In the genomic region with DNA sequence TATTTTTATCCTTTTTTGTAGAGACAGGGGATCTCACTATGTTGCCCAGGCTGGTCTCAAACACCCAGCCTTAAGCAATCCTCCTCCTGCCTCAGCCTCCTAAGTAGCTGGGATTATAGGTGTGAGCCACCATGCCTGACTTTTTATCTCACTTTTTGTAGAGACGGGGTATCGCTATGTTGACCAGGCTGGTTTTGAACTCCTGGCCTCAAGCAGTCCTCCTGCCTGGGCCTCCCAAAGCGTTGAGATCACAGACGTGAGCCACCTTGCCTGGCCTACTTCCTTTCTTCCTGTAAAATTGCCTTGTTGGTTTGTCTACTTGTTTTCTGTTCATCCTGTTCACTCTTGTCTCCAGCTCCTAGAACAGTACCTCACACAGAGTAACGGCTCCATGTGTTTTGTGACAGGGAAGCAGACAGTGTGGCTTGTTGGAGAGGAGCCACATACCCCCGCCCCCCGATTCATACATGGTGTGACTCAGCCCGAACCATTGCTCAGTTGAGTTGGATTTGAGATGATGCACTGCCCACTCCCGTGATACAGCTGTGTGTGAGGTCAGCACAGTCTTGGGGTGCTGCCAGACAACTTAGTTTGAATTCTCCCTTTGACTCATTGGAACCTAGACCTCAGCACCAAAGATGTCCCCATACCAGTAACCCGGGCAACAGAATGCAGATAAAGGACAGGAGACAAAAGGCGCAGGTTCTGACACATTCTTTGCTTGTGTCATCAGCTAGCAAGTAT, we compare ENCODE assay signal across 8 cellular contexts. TPM values are rescaled to one million over a fixed set of nuclear protein-coding genes. Genes with fewer than 3 reads are reported as not detected.
DNase-seq lines count a peak whose midpoint lies in the region; ATAC-seq and TF ChIP-seq lines count a peak whose summit lies in the region.

No MANE protein-coding gene starts in this region.

- H3K9me3 ChIP-seq in endodermal cell (ENCODE audit: control insufficient read depth, low read length) (no peaks in the 10 kb centered on the region), ascending aorta (no peaks in the 10 kb centered on the region)

- no peaks in the 10 kb centered on the region for H3K9me3 Mint-ChIP-seq in endodermal cell

- no peaks in the 10 kb centered on the region for H3K36me3 Mint-ChIP-seq in endodermal cell (ENCODE audit: low read depth)

- no peak overlapping the region for H2AFZ ChIP-seq in ACC112 (ENCODE audit: low read length, unreplicated experiment)

- no peak overlapping the region for H3K4me3 Mint-ChIP-seq in endodermal cell

- 88 to 98% methylated on average over 4 to 11 of the region's 11 CpGs for WGBS in endodermal cell (ENCODE audit: insufficient coverage in 1 of 2, insufficient read length in 1 of 2), 2 experiments

- no peak overlapping the region for H3K9ac ChIP-seq in endodermal cell (ENCODE audit: extremely low read depth, low read length, poor library complexity, severe bottlenecking)

- TF ChIP-seq CTCF in endodermal cell (conservative IDR thresholded peaks at IDR 0.05) (no peak), ascending aorta (IDR thresholded peaks at IDR 0.05) (no peak)

- peak overlapping the region; percentile 1 for H3K27ac Mint-ChIP-seq in endodermal cell

- H3K27ac ChIP-seq in ACC112 (ENCODE audit: low read depth, low read length) (peak overlapping the region; percentile 53; the same call in 1 of the 2 replicates), endodermal cell (ENCODE audit: low read depth, low read length) (no peak overlapping the region), ascending aorta (no peak overlapping the region)

- peak; percentile 69 for DNase-seq in HPDE6-E6E7 (ENCODE audit: extremely low spot score)
- peak; percentile 67 for DNase-seq in endodermal cell
- DNase-seq in stimulated activated CD8-positive, alpha-beta memory T cell treated with anti-CD3 and anti-CD28 coated beads, Interleukin-7, amount 100 ng/mL, for 24 hours (ENCODE audit: low read depth) = peak; percentile 33
- no peak for DNase-seq in NCI-H82 (lab: John Stamatoyannopoulos, UW)
- DNase-seq in germinal center (ENCODE audit: low spot score) = no peak
- no peak for DNase-seq in ascending aorta (ENCODE audit: low spot score in 2 of 2)

- H3K4me3 ChIP-seq in ACC112 (ENCODE audit: low read depth, low read length) (no peak overlapping the region), endodermal cell (ENCODE audit: low read length) (no peak overlapping the region), ascending aorta (no peak overlapping the region)

- H3K79me2 ChIP-seq in ACC112 (ENCODE audit: control insufficient read depth, insufficient read depth, low read length, unreplicated experiment) = no peaks in the 10 kb centered on the region

- H3K27me3 ChIP-seq in ACC112 (ENCODE audit: insufficient read depth, low read length) (peaks cover 17% of the 10 kb centered on the region), endodermal cell (ENCODE audit: control insufficient read depth, insufficient read depth, low read length, poor library complexity, severe bottlenecking) (no peaks in the 10 kb centered on the region), ascending aorta (no peaks in the 10 kb centered on the region)

- H3K36me3 ChIP-seq in ACC112 (ENCODE audit: insufficient read depth, low read length) (no peaks in the 10 kb centered on the region), endodermal cell (ENCODE audit: control insufficient read depth, insufficient read depth, low read length) (no peaks in the 10 kb centered on the region), ascending aorta (no peaks in the 10 kb centered on the region)

- H3K27me3 Mint-ChIP-seq in endodermal cell (ENCODE audit: insufficient read depth) = peaks cover 8% of the 10 kb centered on the region

- peak; percentile 81 for ATAC-seq in GM19023 (IDR thresholded peaks at IDR 0.05; ENCODE audit: unreplicated experiment)

- intact Hi-C loops in ascending aorta (cut with DNase I) = no loop called here

- H3K4me1 Mint-ChIP-seq in endodermal cell = no peaks in the 10 kb centered on the region

- H3K4me1 ChIP-seq in ACC112 (ENCODE audit: control insufficient read depth, insufficient read depth, low read length, unreplicated experiment) = no peaks in the 10 kb centered on the region
- peaks cover 6% of the 10 kb centered on the region for H3K4me1 ChIP-seq in endodermal cell (ENCODE audit: control insufficient read depth, insufficient read depth, low read length)
- H3K4me1 ChIP-seq in ascending aorta = no peaks in the 10 kb centered on the region

RNA-seq across cellular contexts. Expression of a gene that starts 34.2 kb away (rescaled TPM):
- total RNA-seq in endodermal cell (not detected), ascending aorta (not detected)
- polyA plus RNA-seq in endodermal cell (2013, experiment 1 of 2) = not detected
- polyA plus RNA-seq in endodermal cell (2013, experiment 2 of 2) = not detected

RNA-seq across cellular contexts. Expression of a gene that starts 43.0 kb away (rescaled TPM):
- total RNA-seq in endodermal cell = not detected
- polyA plus RNA-seq in endodermal cell (2013, experiment 1 of 2) = not detected
- not detected for polyA plus RNA-seq in endodermal cell (2013, experiment 2 of 2)
- not detected for total RNA-seq in ascending aorta

RNA-seq across cellular contexts. Expression of a gene that starts 46.8 kb away (rescaled TPM):
- total RNA-seq in endodermal cell (not detected), ascending aorta (not detected)
- not detected for polyA plus RNA-seq in endodermal cell (2013, experiment 1 of 2)
- not detected for polyA plus RNA-seq in endodermal cell (2013, experiment 2 of 2)

RNA-seq across cellular contexts. Expression of a gene that starts 57.3 kb away (rescaled TPM):
- total RNA-seq in endodermal cell (not detected), ascending aorta (not detected)
- not detected for polyA plus RNA-seq in endodermal cell (2013, experiment 1 of 2)
- not detected for polyA plus RNA-seq in endodermal cell (2013, experiment 2 of 2)

Comparison
In these comparisons a context has a peak if more than half of its experiments do, and no peak if none do; other contexts are left out.
1. DNase-seq: peak in HPDE6-E6E7 (single experiment), endodermal cell (single experiment) and stimulated activated CD8-positive, alpha-beta memory T cell treated with anti-CD3 and anti-CD28 coated beads, Interleukin-7, amount 100 ng/mL, for 24 hours (single experiment); none in NCI-H82 (single experiment), germinal center (single experiment) and ascending aorta (0 of 2).